Comparison of ENCODE assay signal across 1 cellular context in genomic region chr12:125120566-125120965, GRCh38.
TF ChIP-seq lines count a peak whose summit lies in the region.

No MANE protein-coding gene starts in this region.

TF ChIP-seq in H1, 55 proteins besides CTCF, POLR2A, EP300 and RAD21:
- TF ChIP-seq SIN3A (conservative IDR thresholded peaks at IDR 0.05 in 1 of 2, IDR thresholded peaks at IDR 0.05 in 1 of 2; ENCODE audit: low read depth in 1 of 2, low read length in 2 of 2), result no peak
- TF ChIP-seq YY1 (IDR thresholded peaks at IDR 0.05; ENCODE audit: low read depth, low read length), result no peak
- no peak for TF ChIP-seq NRF1 (IDR thresholded peaks at IDR 0.05; ENCODE audit: low read depth, low read length)
- no peak for TF ChIP-seq HDAC6 (IDR thresholded peaks at IDR 0.05; ENCODE audit: low read depth, low read length)
- TF ChIP-seq USF2 (IDR thresholded peaks at IDR 0.05; ENCODE audit: low read length), result no peak
- TF ChIP-seq MAX (IDR thresholded peaks at IDR 0.05), result no peak
- TF ChIP-seq POU5F1 (IDR thresholded peaks at IDR 0.05; ENCODE audit: low read depth, low read length), result no peak
- TF ChIP-seq ASH2L (IDR thresholded peaks at IDR 0.05; ENCODE audit: low read length), result no peak
- TF ChIP-seq TAF7 (optimal IDR thresholded peaks at IDR 0.05; ENCODE audit: borderline replicate concordance, low read depth, low read length), result no peak
- TF ChIP-seq EGR1 (IDR thresholded peaks at IDR 0.05; ENCODE audit: borderline replicate concordance, low read depth, low read length), result no peak
- no peak for TF ChIP-seq ATF3 (IDR thresholded peaks at IDR 0.05; ENCODE audit: insufficient read depth, low read depth, low read length)
- no peak for TF ChIP-seq JUN (IDR thresholded peaks at IDR 0.05; ENCODE audit: low read depth, low read length)
- no peak for TF ChIP-seq CHD1 (IDR thresholded peaks at IDR 0.05; ENCODE audit: low read depth, low read length)
- TF ChIP-seq MAFK (IDR thresholded peaks at IDR 0.05; ENCODE audit: low read depth, low read length), result no peak
- no peak for TF ChIP-seq ZNF274 (IDR thresholded peaks at IDR 0.05; ENCODE audit: borderline replicate concordance, extremely low read depth, low read length)
